Comparison of ENCODE assay signal across 2 cellular contexts in the genomic region with DNA sequence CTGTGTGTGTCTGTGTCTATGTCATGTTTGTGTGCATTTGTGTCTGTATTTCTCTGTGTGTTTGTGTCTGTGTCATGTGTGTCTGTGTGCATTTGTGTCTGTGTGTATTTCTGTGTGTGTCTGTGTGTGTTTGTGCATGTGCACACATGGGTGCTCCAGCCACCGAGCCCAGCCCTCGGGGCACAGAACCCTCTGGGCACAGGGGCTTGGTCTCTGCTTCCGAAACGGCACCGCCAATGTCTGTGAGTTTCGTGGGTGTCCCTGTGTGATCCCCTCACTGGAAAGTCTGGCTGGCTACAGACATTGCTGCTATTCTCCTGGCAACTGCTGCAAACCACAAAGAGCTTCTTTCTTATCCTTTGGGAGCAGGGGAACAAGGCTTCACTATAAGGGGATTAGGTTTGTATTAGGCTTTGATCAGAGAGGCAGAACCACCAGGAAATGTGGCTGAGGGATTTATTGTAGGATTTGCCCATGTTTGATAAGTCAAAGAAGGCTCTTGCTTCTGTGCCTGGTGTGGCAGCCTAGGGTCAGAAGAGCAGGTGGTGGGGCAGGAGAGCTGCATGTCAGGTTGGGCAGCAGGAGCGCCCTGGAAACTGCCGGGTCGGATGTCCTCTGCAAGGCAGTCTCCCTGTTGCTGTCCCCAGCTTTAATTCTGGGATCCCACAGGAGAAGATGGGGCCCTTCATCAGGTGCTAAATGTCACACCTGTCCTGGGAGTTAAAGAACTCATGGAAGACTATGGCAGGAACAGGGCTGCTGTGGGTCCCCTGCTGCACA.
A peak's percentile ranks its signal among the peaks of the same experiment; 100 is the strongest.
TF ChIP-seq lines count a peak whose summit lies in the region.

No MANE protein-coding gene starts in this region.

TF ChIP-seq in HEK293, 187 proteins besides CTCF, POLR2A, EP300 and RAD21:
- TF ChIP-seq ZNF175 (tag by site-specific recombination; IDR thresholded peaks at IDR 0.05) = 0 out of 2 replicates have a peak, but pooled peaks have one; percentile 11
- TF ChIP-seq, protein P1, sequence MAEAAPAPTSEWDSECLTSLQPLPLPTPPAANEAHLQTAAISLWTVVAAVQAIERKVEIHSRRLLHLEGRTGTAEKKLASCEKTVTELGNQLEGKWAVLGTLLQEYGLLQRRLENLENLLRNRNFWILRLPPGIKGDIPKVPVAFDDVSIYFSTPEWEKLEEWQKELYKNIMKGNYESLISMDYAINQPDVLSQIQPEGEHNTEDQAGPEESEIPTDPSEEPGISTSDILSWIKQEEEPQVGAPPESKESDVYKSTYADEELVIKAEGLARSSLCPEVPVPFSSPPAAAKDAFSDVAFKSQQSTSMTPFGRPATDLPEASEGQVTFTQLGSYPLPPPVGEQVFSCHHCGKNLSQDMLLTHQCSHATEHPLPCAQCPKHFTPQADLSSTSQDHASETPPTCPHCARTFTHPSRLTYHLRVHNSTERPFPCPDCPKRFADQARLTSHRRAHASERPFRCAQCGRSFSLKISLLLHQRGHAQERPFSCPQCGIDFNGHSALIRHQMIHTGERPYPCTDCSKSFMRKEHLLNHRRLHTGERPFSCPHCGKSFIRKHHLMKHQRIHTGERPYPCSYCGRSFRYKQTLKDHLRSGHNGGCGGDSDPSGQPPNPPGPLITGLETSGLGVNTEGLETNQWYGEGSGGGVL (tag by site-specific recombination; IDR thresholded peaks at IDR 0.05) = no peak
- no peak for TF ChIP-seq ZNF768 (tag by site-specific recombination; IDR thresholded peaks at IDR 0.05)
TF ChIP-seq in HEK293: peak in this region for 1.

TF ChIP-seq in H1, 55 proteins besides CTCF, POLR2A, EP300 and RAD21:
- TF ChIP-seq KDM1A (IDR thresholded peaks at IDR 0.05; ENCODE audit: borderline replicate concordance, low read length) (no peak), BACH1 (IDR thresholded peaks at IDR 0.05; ENCODE audit: low read length) (no peak), SIX5 (IDR thresholded peaks at IDR 0.05; ENCODE audit: low read depth, low read length) (no peak), MAFK (IDR thresholded peaks at IDR 0.05; ENCODE audit: low read depth, low read length) (no peak), JUN (IDR thresholded peaks at IDR 0.05; ENCODE audit: low read depth, low read length) (no peak), KDM5A (IDR thresholded peaks at IDR 0.05; ENCODE audit: low read length) (no peak)
- TF ChIP-seq, protein P2, sequence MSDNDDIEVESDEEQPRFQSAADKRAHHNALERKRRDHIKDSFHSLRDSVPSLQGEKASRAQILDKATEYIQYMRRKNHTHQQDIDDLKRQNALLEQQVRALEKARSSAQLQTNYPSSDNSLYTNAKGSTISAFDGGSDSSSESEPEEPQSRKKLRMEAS (IDR thresholded peaks at IDR 0.05) = no peak
- TF ChIP-seq, protein P3, sequence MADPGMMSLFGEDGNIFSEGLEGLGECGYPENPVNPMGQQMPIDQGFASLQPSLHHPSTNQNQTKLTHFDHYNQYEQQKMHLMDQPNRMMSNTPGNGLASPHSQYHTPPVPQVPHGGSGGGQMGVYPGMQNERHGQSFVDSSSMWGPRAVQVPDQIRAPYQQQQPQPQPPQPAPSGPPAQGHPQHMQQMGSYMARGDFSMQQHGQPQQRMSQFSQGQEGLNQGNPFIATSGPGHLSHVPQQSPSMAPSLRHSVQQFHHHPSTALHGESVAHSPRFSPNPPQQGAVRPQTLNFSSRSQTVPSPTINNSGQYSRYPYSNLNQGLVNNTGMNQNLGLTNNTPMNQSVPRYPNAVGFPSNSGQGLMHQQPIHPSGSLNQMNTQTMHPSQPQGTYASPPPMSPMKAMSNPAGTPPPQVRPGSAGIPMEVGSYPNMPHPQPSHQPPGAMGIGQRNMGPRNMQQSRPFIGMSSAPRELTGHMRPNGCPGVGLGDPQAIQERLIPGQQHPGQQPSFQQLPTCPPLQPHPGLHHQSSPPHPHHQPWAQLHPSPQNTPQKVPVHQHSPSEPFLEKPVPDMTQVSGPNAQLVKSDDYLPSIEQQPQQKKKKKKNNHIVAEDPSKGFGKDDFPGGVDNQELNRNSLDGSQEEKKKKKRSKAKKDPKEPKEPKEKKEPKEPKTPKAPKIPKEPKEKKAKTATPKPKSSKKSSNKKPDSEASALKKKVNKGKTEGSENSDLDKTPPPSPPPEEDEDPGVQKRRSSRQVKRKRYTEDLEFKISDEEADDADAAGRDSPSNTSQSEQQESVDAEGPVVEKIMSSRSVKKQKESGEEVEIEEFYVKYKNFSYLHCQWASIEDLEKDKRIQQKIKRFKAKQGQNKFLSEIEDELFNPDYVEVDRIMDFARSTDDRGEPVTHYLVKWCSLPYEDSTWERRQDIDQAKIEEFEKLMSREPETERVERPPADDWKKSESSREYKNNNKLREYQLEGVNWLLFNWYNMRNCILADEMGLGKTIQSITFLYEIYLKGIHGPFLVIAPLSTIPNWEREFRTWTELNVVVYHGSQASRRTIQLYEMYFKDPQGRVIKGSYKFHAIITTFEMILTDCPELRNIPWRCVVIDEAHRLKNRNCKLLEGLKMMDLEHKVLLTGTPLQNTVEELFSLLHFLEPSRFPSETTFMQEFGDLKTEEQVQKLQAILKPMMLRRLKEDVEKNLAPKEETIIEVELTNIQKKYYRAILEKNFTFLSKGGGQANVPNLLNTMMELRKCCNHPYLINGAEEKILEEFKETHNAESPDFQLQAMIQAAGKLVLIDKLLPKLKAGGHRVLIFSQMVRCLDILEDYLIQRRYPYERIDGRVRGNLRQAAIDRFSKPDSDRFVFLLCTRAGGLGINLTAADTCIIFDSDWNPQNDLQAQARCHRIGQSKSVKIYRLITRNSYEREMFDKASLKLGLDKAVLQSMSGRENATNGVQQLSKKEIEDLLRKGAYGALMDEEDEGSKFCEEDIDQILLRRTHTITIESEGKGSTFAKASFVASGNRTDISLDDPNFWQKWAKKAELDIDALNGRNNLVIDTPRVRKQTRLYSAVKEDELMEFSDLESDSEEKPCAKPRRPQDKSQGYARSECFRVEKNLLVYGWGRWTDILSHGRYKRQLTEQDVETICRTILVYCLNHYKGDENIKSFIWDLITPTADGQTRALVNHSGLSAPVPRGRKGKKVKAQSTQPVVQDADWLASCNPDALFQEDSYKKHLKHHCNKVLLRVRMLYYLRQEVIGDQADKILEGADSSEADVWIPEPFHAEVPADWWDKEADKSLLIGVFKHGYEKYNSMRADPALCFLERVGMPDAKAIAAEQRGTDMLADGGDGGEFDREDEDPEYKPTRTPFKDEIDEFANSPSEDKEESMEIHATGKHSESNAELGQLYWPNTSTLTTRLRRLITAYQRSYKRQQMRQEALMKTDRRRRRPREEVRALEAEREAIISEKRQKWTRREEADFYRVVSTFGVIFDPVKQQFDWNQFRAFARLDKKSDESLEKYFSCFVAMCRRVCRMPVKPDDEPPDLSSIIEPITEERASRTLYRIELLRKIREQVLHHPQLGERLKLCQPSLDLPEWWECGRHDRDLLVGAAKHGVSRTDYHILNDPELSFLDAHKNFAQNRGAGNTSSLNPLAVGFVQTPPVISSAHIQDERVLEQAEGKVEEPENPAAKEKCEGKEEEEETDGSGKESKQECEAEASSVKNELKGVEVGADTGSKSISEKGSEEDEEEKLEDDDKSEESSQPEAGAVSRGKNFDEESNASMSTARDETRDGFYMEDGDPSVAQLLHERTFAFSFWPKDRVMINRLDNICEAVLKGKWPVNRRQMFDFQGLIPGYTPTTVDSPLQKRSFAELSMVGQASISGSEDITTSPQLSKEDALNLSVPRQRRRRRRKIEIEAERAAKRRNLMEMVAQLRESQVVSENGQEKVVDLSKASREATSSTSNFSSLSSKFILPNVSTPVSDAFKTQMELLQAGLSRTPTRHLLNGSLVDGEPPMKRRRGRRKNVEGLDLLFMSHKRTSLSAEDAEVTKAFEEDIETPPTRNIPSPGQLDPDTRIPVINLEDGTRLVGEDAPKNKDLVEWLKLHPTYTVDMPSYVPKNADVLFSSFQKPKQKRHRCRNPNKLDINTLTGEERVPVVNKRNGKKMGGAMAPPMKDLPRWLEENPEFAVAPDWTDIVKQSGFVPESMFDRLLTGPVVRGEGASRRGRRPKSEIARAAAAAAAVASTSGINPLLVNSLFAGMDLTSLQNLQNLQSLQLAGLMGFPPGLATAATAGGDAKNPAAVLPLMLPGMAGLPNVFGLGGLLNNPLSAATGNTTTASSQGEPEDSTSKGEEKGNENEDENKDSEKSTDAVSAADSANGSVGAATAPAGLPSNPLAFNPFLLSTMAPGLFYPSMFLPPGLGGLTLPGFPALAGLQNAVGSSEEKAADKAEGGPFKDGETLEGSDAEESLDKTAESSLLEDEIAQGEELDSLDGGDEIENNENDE (IDR thresholded peaks at IDR 0.05; ENCODE audit: insufficient replicate concordance, low read length) = no peak
